7 cellular contexts compared by ENCODE assay signal in genomic region chr16:70267922-70268321, GRCh38. TPM values are rescaled to one million over a fixed set of nuclear protein-coding genes. Genes with fewer than 3 reads are reported as not detected.
DNase-seq lines count a peak whose midpoint lies in the region; ATAC-seq and TF ChIP-seq lines count a peak whose summit lies in the region.
"Not testable (repeated sequence)": the region's sequence is repeated elsewhere in the genome, so short reads cannot be mapped to it uniquely, and the experiment has no call there.

No MANE protein-coding gene starts in this region.

- H3K23me2 ChIP-seq in H9 (ENCODE audit: insufficient read length, low read depth, low read length, poor library complexity, severe bottlenecking), result not testable (repeated sequence)

- not testable (repeated sequence) for H3K9me3 Mint-ChIP-seq in H9; WTC11; chondrocyte (ENCODE audit: low read depth); natural killer cell; progenitor cell of endocrine pancreas (ENCODE audit: low read depth)

- H2BK15ac ChIP-seq in H9 (ENCODE audit: low read depth, low read length), result not testable (repeated sequence)

- H3K14ac ChIP-seq in H9 (ENCODE audit: insufficient read depth, low read length), result not testable (repeated sequence)

- not testable (repeated sequence) for H2AK5ac ChIP-seq in H9 (ENCODE audit: insufficient read length, low read length)

- not testable (repeated sequence) for H3K4ac ChIP-seq in H9 (ENCODE audit: low read depth, low read length)

- H3K79me2 ChIP-seq in H9 (ENCODE audit: insufficient read depth, low read length), result not testable (repeated sequence)

- not testable (repeated sequence) for H3K9me3 ChIP-seq in H9 (ENCODE audit: control insufficient read depth, low read depth, low read length)

- not testable (repeated sequence) for H2AFZ ChIP-seq in H9 (ENCODE audit: low read length)

- H4K91ac ChIP-seq in H9 (ENCODE audit: insufficient read length, low read depth, low read length), result not testable (repeated sequence)

- not testable (repeated sequence) for H3K23ac ChIP-seq in H9 (ENCODE audit: insufficient read length, low read depth, low read length)

- H3K4me1 ChIP-seq in H9 (ENCODE audit: insufficient read depth, low read length), result not testable (repeated sequence)

- not testable (repeated sequence) for H3K4me3 Mint-ChIP-seq in H9; WTC11; chondrocyte (ENCODE audit: unreplicated experiment); natural killer cell; progenitor cell of endocrine pancreas (ENCODE audit: low read depth)

- not testable (repeated sequence) for H2BK20ac ChIP-seq in H9 (ENCODE audit: low read depth, low read length, poor library complexity, severe bottlenecking)

- H2BK5ac ChIP-seq in H9 (ENCODE audit: insufficient read length, low read length), result not testable (repeated sequence)

- H3K36me3 Mint-ChIP-seq in H9 (ENCODE audit: insufficient read depth in 1 of 3, low read depth in 3 of 3), result peaks cover 68 to 92% (median 91%) of the 10 kb centered on the region in 3 experiments
- peaks cover 79% of the 10 kb centered on the region for H3K36me3 Mint-ChIP-seq in WTC11
- H3K36me3 Mint-ChIP-seq in chondrocyte (ENCODE audit: low read depth), result peaks cover 45% of the 10 kb centered on the region
- not testable (repeated sequence) for H3K36me3 Mint-ChIP-seq in natural killer cell
- H3K36me3 Mint-ChIP-seq in progenitor cell of endocrine pancreas (ENCODE audit: insufficient read depth), result peaks cover 38% of the 10 kb centered on the region

- POLR2A ChIA-PET in WTC11 (lab: Charles Lee), result interaction anchor here (0.9 to 1.2 kb wide), 2 partner anchors 17 to 21 kb away, joined by 3 read pairs; partner anchors contain the start of gene AARS1

- intact Hi-C loops in left colon (cut with DNase I, micrococcal nuclease); natural killer cell (cut with micrococcal nuclease): not testable (repeated sequence)

- WGBS in H9 (ENCODE audit: extremely low coverage, insufficient read length, low lambda C conversion rate), result no CpG with 5 or more reads among the region's 10 CpGs

- not testable (repeated sequence) for H2BK12ac ChIP-seq in H9 (ENCODE audit: insufficient read length, low read depth, low read length)

- H3K27me3 ChIP-seq in H9 (ENCODE audit: insufficient read depth, low read length), result not testable (repeated sequence)

- peak overlapping the region in 2 of 3 experiments; percentile 72 to 86; a peak in 4 of 7 replicates for H3K27ac Mint-ChIP-seq in H9
- peak overlapping the region; percentile 63 for H3K27ac Mint-ChIP-seq in WTC11
- peak overlapping the region; percentile 51 for H3K27ac Mint-ChIP-seq in chondrocyte (ENCODE audit: unreplicated experiment)
- H3K27ac Mint-ChIP-seq in natural killer cell, result not testable (repeated sequence)
- peak overlapping the region; percentile 13 for H3K27ac Mint-ChIP-seq in progenitor cell of endocrine pancreas

- H4K20me1 ChIP-seq in H9 (ENCODE audit: control insufficient read depth, insufficient read depth, insufficient read length), result not testable (repeated sequence)

- peak; percentile 35; the same call in 2 of the 3 replicates for ATAC-seq in SK-N-SH treated with all-trans-retinoic acid at 6 μM for 48 hours
- ATAC-seq in WTC11, natural killer cell: not testable (repeated sequence)
- ATAC-seq in left colon, result peak; percentile 17

- not testable (repeated sequence) for H4K5ac ChIP-seq in H9 (ENCODE audit: insufficient read length, low read depth, low read length)

- TF ChIP-seq CTCF in H9 (conservative IDR thresholded peaks at IDR 0.05); WTC11 (IDR thresholded peaks at IDR 0.05); chondrocyte (IDR thresholded peaks at IDR 0.05); progenitor cell of endocrine pancreas (IDR thresholded peaks at IDR 0.05; ENCODE audit: unreplicated experiment): not testable (repeated sequence)
- TF ChIP-seq CTCF in natural killer cell (IDR thresholded peaks at IDR 0.05), result peak; percentile 19

- H3K27me3 Mint-ChIP-seq in H9 (ENCODE audit: low read depth); WTC11 (ENCODE audit: low read depth); chondrocyte (ENCODE audit: low read depth); natural killer cell (ENCODE audit: low read depth in 2 of 2); progenitor cell of endocrine pancreas: not testable (repeated sequence)

- not testable (repeated sequence) for H4K8ac ChIP-seq in H9 (replicated peaks; ENCODE audit: insufficient read length, low read depth, low read length)

- H3K79me1 ChIP-seq in H9 (ENCODE audit: insufficient read depth, low read depth, low read length, poor library complexity, severe bottlenecking), result not testable (repeated sequence)

- H3K9ac ChIP-seq in H9 (ENCODE audit: extremely low read depth, insufficient read length, low read length), result not testable (repeated sequence)

- not testable (repeated sequence) for H3T11ph ChIP-seq in H9 (ENCODE audit: low read length)

- not testable (repeated sequence) for H3K18ac ChIP-seq in H9 (ENCODE audit: insufficient read length, low read depth, low read length)

- not testable (repeated sequence) for H3K4me2 ChIP-seq in H9 (ENCODE audit: insufficient read depth, insufficient read length, low read length)

- H2BK120ac ChIP-seq in H9 (ENCODE audit: low read depth, low read length, poor library complexity, severe bottlenecking), result not testable (repeated sequence)

- H3K4me1 Mint-ChIP-seq in H9; WTC11; chondrocyte (ENCODE audit: low read depth); natural killer cell; progenitor cell of endocrine pancreas (ENCODE audit: low read depth): not testable (repeated sequence)

- CTCF ChIA-PET in WTC11 (lab: Charles Lee), result interaction anchor here (0.6 to 3.1 kb wide), 14 partner anchors 10 to 306 kb away, joined by 3 to 19 read pairs (median 4); partner anchors contain the start of gene EXOSC6

- not testable (repeated sequence) for DNase-seq in H9; WTC11 (ENCODE audit: low spot score); chondrocyte (ENCODE audit: low spot score); left colon; natural killer cell; progenitor cell of endocrine pancreas (ENCODE audit: low spot score, unreplicated experiment)

- H3K27ac ChIP-seq in H9 (ENCODE audit: insufficient read length, low read depth, low read length), result not testable (repeated sequence)

- H3K56ac ChIP-seq in H9 (ENCODE audit: insufficient read length, low read depth, low read length), result not testable (repeated sequence)

RNA-seq across cellular contexts. Expression of gene EXOSC6, which starts 16.2 kb away (rescaled TPM):
- total RNA-seq in H9 (2021) (39.2 and 41.6 TPM in 2 replicates), WTC11 (2021) (26.0 to 27.6 TPM (median 27.3 TPM) in 3 replicates), chondrocyte (27.4 to 66.6 TPM (median 64.1 TPM) in 3 replicates), left colon (10 to 100 TPM; 15.0 to 19.6 TPM), natural killer cell (10 to 100 TPM; 26.4 to 27.6 (median 27.3) TPM), progenitor cell of endocrine pancreas (29.1 and 29.5 TPM in 2 replicates)

RNA-seq across cellular contexts. Expression of gene AARS1, which starts 21.4 kb away (rescaled TPM):
- 164 and 168 TPM in 2 replicates for total RNA-seq in H9 (2021)
- total RNA-seq in WTC11 (2021), result 174 to 214 TPM (median 174 TPM) in 3 replicates
- total RNA-seq in chondrocyte, result 92.2 to 243 TPM (median 234 TPM) in 3 replicates
- total RNA-seq in left colon, result 10 to 100 TPM; 38.9 to 62.4 TPM
- 10 to 100 TPM; 19.8 to 29.9 (median 26.1) TPM for total RNA-seq in natural killer cell
- total RNA-seq in progenitor cell of endocrine pancreas, result 113 and 114 TPM in 2 replicates

RNA-seq across cellular contexts. Expression of gene DDX19B, which starts 31.1 kb away (rescaled TPM):
- total RNA-seq in H9 (2021) (46.7 and 47.3 TPM in 2 replicates), WTC11 (2021) (34.3 to 38.4 TPM (median 36.1 TPM) in 3 replicates), chondrocyte (22.9 to 26.0 TPM (median 24.5 TPM) in 3 replicates), left colon (10 to 100 TPM; 27.3 to 28.2 TPM), natural killer cell (10 to 100 TPM; 39.9 to 52.6 (median 48.8) TPM), progenitor cell of endocrine pancreas (36.4 and 38.3 TPM in 2 replicates)
